In genomic region chr1:38829368-38829767, GRCh38 we compare ENCODE assay signal across 21 cellular contexts. TPM values are rescaled to one million over a fixed set of nuclear protein-coding genes. Genes with fewer than 3 reads are reported as not detected.
"Had no signal": no experiment of that assay in that cellular context is flagged by ENCODE, and none has a peak within 500 bp of the region (broad histone marks: within the 10 kb centered on the region; RNA-seq: fewer than 3 reads in every experiment).

No MANE protein-coding gene starts in this region.

- DNase-seq: Kasumi-1, KG1, MM.1S, NCI-H1092 treated with DMSO at 0.1 percent for 48 hours, NCI-H1436 treated with DMSO at 0.1 percent for 48 hours, NCI-H1694, NCI-H187 treated with DMSO at 0.1 percent for 48 hours, NCI-H2029 treated with DMSO at 0.1 percent for 48 hours, NCI-H2107, NCI-H2227 treated with DMSO at 0.1 percent for 48 hours, NCI-H524, NCI-H69, NCI-H774, Right ventricle myocardium superior, RPMI8226, SIG-M5 had no signal

- H3K9me3 ChIP-seq: SJSA1 had no signal

- H3K4me3 ChIP-seq: SJSA1, SK-N-MC had no signal

- H3K27ac ChIP-seq: SJSA1, SK-N-MC had no signal

- H3K36me3 ChIP-seq: SJSA1 had no signal

- H3K27me3 ChIP-seq: SJSA1 had no signal

RNA-seq across cellular contexts. Expression of gene GJA9, which starts 52.0 kb away (rescaled TPM):
- total RNA-seq: HT-29, M059J, NCI-H460, Right ventricle myocardium superior, SJSA1 had no signal
